1 cellular context compared by ENCODE assay signal in the genomic region with DNA sequence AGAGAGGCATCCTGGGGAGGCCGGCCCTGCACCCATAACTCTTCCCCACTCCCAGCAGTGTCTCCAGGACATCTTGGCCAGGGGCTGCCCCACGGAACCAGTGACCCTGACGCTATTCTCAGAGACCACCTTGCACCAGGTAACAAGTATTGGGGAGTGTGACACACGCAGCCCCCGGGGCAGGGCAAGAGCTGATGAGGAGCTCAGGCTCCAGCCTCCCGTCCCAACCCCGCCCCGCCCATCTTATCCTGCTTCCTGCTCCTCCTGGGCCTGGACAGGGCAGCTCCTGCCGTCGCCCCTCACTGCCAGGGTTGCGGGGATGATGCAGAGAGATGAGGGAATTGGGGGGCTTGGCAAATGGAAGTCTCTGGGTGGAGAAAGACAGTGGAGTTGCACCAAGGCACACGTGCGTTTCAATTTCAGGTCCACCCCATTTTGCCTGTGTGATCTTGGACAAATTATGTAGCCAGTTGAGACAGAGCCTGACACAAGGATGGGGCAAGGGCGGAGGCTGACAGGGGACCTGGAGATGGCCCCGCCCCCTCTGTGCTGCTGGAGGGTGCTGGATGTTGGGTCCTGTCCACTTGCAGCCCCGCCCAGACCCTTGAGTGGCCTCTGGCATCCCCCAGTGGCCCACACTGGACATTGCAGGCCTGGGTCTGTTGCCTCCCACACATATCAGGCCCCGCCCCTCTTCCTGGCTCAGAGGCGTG.
TF ChIP-seq lines count a peak whose summit lies in the region.

No MANE protein-coding gene starts in this region.

TF ChIP-seq in HepG2, 621 proteins besides CTCF, POLR2A, EP300 and RAD21 (continued from another document and continues in another):
- TF ChIP-seq ARID3A (IDR thresholded peaks at IDR 0.05; ENCODE audit: low read depth, low read length): no peak
- TF ChIP-seq PATZ1 (CRISPR knock-in tag; IDR thresholded peaks at IDR 0.05): peak; percentile 62; the same call in 1 of the 2 replicates
- peak; percentile 52; the same call in 1 of the 2 replicates for TF ChIP-seq YEATS2 (CRISPR knock-in tag; IDR thresholded peaks at IDR 0.05; ENCODE audit: borderline replicate concordance)
- no peak for TF ChIP-seq SRY (CRISPR knock-in tag; IDR thresholded peaks at IDR 0.05)
- peak; percentile 23; the same call in 1 of the 2 replicates for TF ChIP-seq HOXA3 (CRISPR knock-in tag; IDR thresholded peaks at IDR 0.05)
- TF ChIP-seq KMT2A (CRISPR knock-in tag; IDR thresholded peaks at IDR 0.05): no peak
- TF ChIP-seq, protein P1, sequence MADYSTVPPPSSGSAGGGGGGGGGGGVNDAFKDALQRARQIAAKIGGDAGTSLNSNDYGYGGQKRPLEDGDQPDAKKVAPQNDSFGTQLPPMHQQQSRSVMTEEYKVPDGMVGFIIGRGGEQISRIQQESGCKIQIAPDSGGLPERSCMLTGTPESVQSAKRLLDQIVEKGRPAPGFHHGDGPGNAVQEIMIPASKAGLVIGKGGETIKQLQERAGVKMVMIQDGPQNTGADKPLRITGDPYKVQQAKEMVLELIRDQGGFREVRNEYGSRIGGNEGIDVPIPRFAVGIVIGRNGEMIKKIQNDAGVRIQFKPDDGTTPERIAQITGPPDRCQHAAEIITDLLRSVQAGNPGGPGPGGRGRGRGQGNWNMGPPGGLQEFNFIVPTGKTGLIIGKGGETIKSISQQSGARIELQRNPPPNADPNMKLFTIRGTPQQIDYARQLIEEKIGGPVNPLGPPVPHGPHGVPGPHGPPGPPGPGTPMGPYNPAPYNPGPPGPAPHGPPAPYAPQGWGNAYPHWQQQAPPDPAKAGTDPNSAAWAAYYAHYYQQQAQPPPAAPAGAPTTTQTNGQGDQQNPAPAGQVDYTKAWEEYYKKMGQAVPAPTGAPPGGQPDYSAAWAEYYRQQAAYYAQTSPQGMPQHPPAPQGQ (CRISPR knock-in tag; IDR thresholded peaks at IDR 0.05; ENCODE audit: borderline replicate concordance): no peak
- TF ChIP-seq THAP11 (CRISPR knock-in tag; IDR thresholded peaks at IDR 0.05): peak; percentile 27; the same call in 1 of the 2 replicates
- TF ChIP-seq ZNF687 (CRISPR knock-in tag; IDR thresholded peaks at IDR 0.05): peak; percentile 55
- TF ChIP-seq JARID2 (CRISPR knock-in tag; IDR thresholded peaks at IDR 0.05; ENCODE audit: insufficient replicate concordance): no peak
- TF ChIP-seq RNF2 (conservative IDR thresholded peaks at IDR 0.05; ENCODE audit: low read depth): no peak
- no peak for TF ChIP-seq ZNF598 (CRISPR knock-in tag; IDR thresholded peaks at IDR 0.05; ENCODE audit: borderline replicate concordance)
- no peak for TF ChIP-seq KLF13 (CRISPR knock-in tag; IDR thresholded peaks at IDR 0.05)
- TF ChIP-seq LCORL (IDR thresholded peaks at IDR 0.05): no peak
- TF ChIP-seq LCORL (CRISPR knock-in tag; IDR thresholded peaks at IDR 0.05): peak; percentile 59; the same call in 1 of the 2 replicates
- TF ChIP-seq MAX (IDR thresholded peaks at IDR 0.05): no peak
- TF ChIP-seq PBX2 (CRISPR knock-in tag; IDR thresholded peaks at IDR 0.05): no peak
- no peak for TF ChIP-seq SMAD1 (CRISPR knock-in tag; IDR thresholded peaks at IDR 0.05; ENCODE audit: borderline replicate concordance, low read depth)
- TF ChIP-seq ZNF788 (CRISPR knock-in tag; IDR thresholded peaks at IDR 0.05; ENCODE audit: borderline replicate concordance): peak; percentile 74; the same call in 1 of the 2 replicates
- peak; percentile 47 for TF ChIP-seq TEAD3 (CRISPR knock-in tag; optimal IDR thresholded peaks at IDR 0.05; ENCODE audit: borderline replicate concordance)
- TF ChIP-seq DDIT3 (CRISPR knock-in tag; IDR thresholded peaks at IDR 0.05): no peak
- TF ChIP-seq ZNF619 (CRISPR knock-in tag; IDR thresholded peaks at IDR 0.05): 0 out of 2 replicates have a peak, but pooled peaks have one; percentile 67
- 0 out of 2 replicates have a peak, but pooled peaks have one; percentile 53 for TF ChIP-seq MEF2D (CRISPR knock-in tag; IDR thresholded peaks at IDR 0.05)
- peak; percentile 49; the same call in 1 of the 2 replicates for TF ChIP-seq ZNF414 (CRISPR knock-in tag; IDR thresholded peaks at IDR 0.05)
- no peak for TF ChIP-seq ZNF484 (CRISPR knock-in tag; IDR thresholded peaks at IDR 0.05; ENCODE audit: borderline replicate concordance, low read depth)
- no peak for TF ChIP-seq ZNF468 (CRISPR knock-in tag; IDR thresholded peaks at IDR 0.05)
- TF ChIP-seq TOPORS (CRISPR knock-in tag; IDR thresholded peaks at IDR 0.05): no peak
- TF ChIP-seq FOSL2 (CRISPR knock-in tag; IDR thresholded peaks at IDR 0.05): peak; percentile 30; the same call in 1 of the 2 replicates
- peak; percentile 32; the same call in 1 of the 2 replicates for TF ChIP-seq KDM2A (CRISPR knock-in tag; IDR thresholded peaks at IDR 0.05; ENCODE audit: borderline replicate concordance, low read depth)
- TF ChIP-seq, protein P2, sequence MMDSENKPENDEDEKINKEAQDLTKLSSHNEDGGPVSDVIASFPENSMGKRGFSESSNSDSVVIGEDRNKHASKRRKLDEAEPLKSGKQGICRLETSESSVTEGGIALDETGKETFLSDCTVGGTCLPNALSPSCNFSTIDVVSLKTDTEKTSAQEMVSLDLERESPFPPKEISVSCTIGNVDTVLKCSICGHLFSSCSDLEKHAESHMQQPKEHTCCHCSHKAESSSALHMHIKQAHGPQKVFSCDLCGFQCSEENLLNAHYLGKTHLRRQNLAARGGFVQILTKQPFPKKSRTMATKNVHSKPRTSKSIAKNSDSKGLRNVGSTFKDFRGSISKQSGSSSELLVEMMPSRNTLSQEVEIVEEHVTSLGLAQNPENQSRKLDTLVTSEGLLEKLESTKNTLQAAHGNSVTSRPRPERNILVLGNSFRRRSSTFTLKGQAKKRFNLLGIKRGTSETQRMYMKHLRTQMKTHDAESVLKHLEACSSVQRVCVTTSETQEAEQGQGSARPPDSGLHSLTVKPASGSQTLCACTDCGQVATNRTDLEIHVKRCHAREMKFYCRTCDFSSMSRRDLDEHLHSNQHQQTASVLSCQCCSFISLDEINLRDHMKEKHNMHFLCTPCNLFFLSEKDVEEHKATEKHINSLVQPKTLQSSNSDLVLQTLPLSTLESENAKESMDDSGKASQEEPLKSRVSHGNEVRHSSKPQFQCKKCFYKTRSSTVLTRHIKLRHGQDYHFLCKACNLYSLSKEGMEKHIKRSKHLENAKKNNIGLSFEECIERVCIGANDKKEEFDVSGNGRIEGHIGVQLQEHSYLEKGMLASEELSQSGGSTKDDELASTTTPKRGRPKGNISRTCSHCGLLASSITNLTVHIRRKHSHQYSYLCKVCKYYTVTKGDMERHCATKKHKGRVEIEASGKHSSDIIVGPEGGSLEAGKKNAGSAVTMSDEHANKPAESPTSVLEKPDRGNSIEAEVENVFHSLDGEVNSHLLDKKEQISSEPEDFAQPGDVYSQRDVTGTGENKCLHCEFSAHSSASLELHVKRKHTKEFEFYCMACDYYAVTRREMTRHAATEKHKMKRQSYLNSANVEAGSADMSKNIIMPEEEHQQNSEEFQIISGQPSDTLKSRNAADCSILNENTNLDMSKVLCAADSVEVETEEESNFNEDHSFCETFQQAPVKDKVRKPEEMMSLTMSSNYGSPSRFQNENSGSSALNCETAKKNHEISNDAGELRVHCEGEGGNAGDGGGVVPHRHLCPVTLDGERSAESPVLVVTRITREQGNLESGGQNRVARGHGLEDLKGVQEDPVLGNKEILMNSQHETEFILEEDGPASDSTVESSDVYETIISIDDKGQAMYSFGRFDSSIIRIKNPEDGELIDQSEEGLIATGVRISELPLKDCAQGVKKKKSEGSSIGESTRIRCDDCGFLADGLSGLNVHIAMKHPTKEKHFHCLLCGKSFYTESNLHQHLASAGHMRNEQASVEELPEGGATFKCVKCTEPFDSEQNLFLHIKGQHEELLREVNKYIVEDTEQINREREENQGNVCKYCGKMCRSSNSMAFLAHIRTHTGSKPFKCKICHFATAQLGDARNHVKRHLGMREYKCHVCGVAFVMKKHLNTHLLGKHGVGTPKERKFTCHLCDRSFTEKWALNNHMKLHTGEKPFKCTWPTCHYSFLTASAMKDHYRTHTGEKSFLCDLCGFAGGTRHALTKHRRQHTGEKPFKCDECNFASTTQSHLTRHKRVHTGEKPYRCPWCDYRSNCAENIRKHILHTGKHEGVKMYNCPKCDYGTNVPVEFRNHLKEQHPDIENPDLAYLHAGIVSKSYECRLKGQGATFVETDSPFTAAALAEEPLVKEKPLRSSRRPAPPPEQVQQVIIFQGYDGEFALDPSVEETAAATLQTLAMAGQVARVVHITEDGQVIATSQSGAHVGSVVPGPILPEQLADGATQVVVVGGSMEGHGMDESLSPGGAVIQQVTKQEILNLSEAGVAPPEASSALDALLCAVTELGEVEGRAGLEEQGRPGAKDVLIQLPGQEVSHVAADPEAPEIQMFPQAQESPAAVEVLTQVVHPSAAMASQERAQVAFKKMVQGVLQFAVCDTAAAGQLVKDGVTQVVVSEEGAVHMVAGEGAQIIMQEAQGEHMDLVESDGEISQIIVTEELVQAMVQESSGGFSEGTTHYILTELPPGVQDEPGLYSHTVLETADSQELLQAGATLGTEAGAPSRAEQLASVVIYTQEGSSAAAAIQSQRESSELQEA (CRISPR knock-in tag; IDR thresholded peaks at IDR 0.05; ENCODE audit: not compliant biosample characterization): peak; percentile 59
- TF ChIP-seq MXD4 (CRISPR knock-in tag; IDR thresholded peaks at IDR 0.05): no peak
- no peak for TF ChIP-seq RFX1 (IDR thresholded peaks at IDR 0.05)
- TF ChIP-seq SP1 (IDR thresholded peaks at IDR 0.05): no peak
- peak; percentile 69 for TF ChIP-seq SP1 (CRISPR knock-in tag; IDR thresholded peaks at IDR 0.05)
